1 cellular context compared by ENCODE assay signal in the genomic region with DNA sequence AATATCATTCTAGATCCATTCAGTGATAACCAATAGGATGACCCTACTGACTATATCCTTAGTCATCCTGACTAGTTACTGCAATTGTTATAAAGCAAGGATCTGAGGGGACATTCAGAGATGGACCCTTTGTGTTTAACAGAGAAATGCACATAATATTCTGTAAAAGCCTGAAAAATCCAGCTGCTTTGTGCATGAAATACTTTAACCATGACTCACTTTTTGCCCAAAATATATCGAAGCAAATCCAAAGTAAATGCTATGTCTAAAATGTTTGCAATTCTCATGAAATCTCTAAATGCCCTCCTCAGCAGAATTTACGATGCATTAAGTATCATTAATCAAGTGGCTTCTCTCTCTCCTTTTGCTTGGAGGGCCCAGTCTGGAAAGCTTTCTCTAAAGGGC.
A peak's percentile ranks its signal among the peaks of the same experiment; 100 is the strongest.
TF ChIP-seq lines count a peak whose summit lies in the region.

No MANE protein-coding gene starts in this region.

TF ChIP-seq in endothelial cell of umbilical vein, 7 proteins besides CTCF, POLR2A, EP300 and RAD21:
- TF ChIP-seq POLR2AphosphoS5 (IDR thresholded peaks at IDR 0.05; ENCODE audit: insufficient read depth, low read depth, low read length) (peak; percentile 30), GATA2 (IDR thresholded peaks at IDR 0.05; ENCODE audit: insufficient read depth, insufficient read length, low read depth, low read length) (peak; percentile 84), FOS (IDR thresholded peaks at IDR 0.05; ENCODE audit: borderline replicate concordance, insufficient read depth, low read length) (peak; percentile 80), JUN (IDR thresholded peaks at IDR 0.05; ENCODE audit: borderline replicate concordance, insufficient read depth, insufficient read length, low read depth) (peak; percentile 72), MYC (IDR thresholded peaks at IDR 0.05; ENCODE audit: low read depth, low read length) (no peak)
- TF ChIP-seq, protein P1, sequence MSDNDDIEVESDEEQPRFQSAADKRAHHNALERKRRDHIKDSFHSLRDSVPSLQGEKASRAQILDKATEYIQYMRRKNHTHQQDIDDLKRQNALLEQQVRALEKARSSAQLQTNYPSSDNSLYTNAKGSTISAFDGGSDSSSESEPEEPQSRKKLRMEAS (IDR thresholded peaks at IDR 0.05; ENCODE audit: insufficient read depth, insufficient read length) = no peak
